Comparison of ENCODE assay signal across 14 cellular contexts in genomic region chr11:112526699-112527410, GRCh38.
A peak's percentile ranks its signal among the peaks of the same experiment; 100 is the strongest.
DNase-seq lines count a peak whose midpoint lies in the region; ATAC-seq lines count a peak whose summit lies in the region.
"Had no signal": no experiment of that assay in that cellular context is flagged by ENCODE, and none has a peak within 500 bp of the region (broad histone marks: within the 10 kb centered on the region; RNA-seq: fewer than 3 reads in every experiment).

No MANE protein-coding gene starts in this region.

- peak; percentile 55 for DNase-seq in activated naive CD4-positive, alpha-beta T cell treated with anti-CD3 and anti-CD28 coated beads for 36 hours
- DNase-seq in activated naive CD4-positive, alpha-beta T cell (lab: John Stamatoyannopoulos, UW): no peak
- DNase-seq in SK-N-MC (ENCODE audit: low read depth, low spot score) (no peak), right cardiac atrium (no peak), medulla oblongata (ENCODE audit: extremely low spot score) (no peak), NCI-H187 (lab: John Stamatoyannopoulos, UW) (no peak), putamen (ENCODE audit: low spot score) (no peak)
- DNase-seq in stimulated activated CD4-positive, alpha-beta T cell treated with anti-CD3 and anti-CD28 coated beads, TNF-alpha, amount 100 ng/mL, for 24 hours (ENCODE audit: low read depth in 3 of 3): peak in 2 of 3 experiments; percentile 4 to 18
- DNase-seq: DMS79 treated with DMSO at 0.1 percent for 48 hours; dorsolateral prefrontal cortex; gastrocnemius medialis; kidney glomerular epithelial cell; stimulated activated naive B cell treated with anti-CD40 and anti-IgM and Interleukin-4, amounts not matched to agents 10 μg/mL and 1 μg/mL and 100 μg/mL, for 72 hours had no signal

- H3K4me1 ChIP-seq in right cardiac atrium (ENCODE audit: control insufficient read depth, insufficient read depth, low read length): peaks cover 23% of the 10 kb centered on the region

- H3K9ac ChIP-seq in SK-N-MC (ENCODE audit: insufficient read length): no peak overlapping the region

- no peaks in the 10 kb centered on the region for H3K36me3 ChIP-seq in SK-N-MC (ENCODE audit: insufficient read depth, low read length)
- H3K36me3 ChIP-seq: gastrocnemius medialis, neutrophil had no signal

- no peak overlapping the region for H3K4me3 Mint-ChIP-seq in activated naive CD4-positive, alpha-beta T cell treated with anti-CD3 and anti-CD28 coated beads for 36 hours
- H3K4me3 Mint-ChIP-seq: stimulated activated naive B cell treated with anti-CD40 and anti-IgM and Interleukin-4, amounts not matched to agents 10 μg/mL and 1 μg/mL and 100 μg/mL, for 72 hours had no signal

- peak overlapping the region; percentile 94 for H3K27ac ChIP-seq in SK-N-MC
- H3K27ac ChIP-seq in right cardiac atrium (ENCODE audit: low read length): peak overlapping the region; percentile 70
- H3K27ac ChIP-seq: dorsolateral prefrontal cortex, gastrocnemius medialis, neutrophil had no signal

- H3K27ac Mint-ChIP-seq in activated naive CD4-positive, alpha-beta T cell treated with anti-CD3 and anti-CD28 coated beads for 36 hours: no peak overlapping the region
- H3K27ac Mint-ChIP-seq: stimulated activated naive B cell treated with anti-CD40 and anti-IgM and Interleukin-4, amounts not matched to agents 10 μg/mL and 1 μg/mL and 100 μg/mL, for 72 hours had no signal

- H3K4me3 ChIP-seq in SK-N-MC: no peak overlapping the region; the same call in 1 of the 2 replicates
- no peak overlapping the region for H3K4me3 ChIP-seq in right cardiac atrium (ENCODE audit: low read length)
- H3K4me3 ChIP-seq: dorsolateral prefrontal cortex, gastrocnemius medialis had no signal

- CTCF ChIA-PET in activated naive CD4-positive, alpha-beta T cell treated with anti-CD3 and anti-CD28 coated beads for 36 hours (lab: Charles Lee): interaction anchor here (0.8 to 1.9 kb wide), 2 partner anchors 10 to 28 kb away, joined by 3 to 5 read pairs; no protein-coding TSS in a partner anchor

- ATAC-seq in right cardiac atrium: peak; percentile 25 to 32

- H3K36me3 Mint-ChIP-seq in activated naive CD4-positive, alpha-beta T cell treated with anti-CD3 and anti-CD28 coated beads for 36 hours (ENCODE audit: low read depth): no peaks in the 10 kb centered on the region
- H3K36me3 Mint-ChIP-seq: stimulated activated naive B cell treated with anti-CD40 and anti-IgM and Interleukin-4, amounts not matched to agents 10 μg/mL and 1 μg/mL and 100 μg/mL, for 72 hours had no signal

- H3K4me1 Mint-ChIP-seq in activated naive CD4-positive, alpha-beta T cell treated with anti-CD3 and anti-CD28 coated beads for 36 hours (ENCODE audit: low read depth): no peaks in the 10 kb centered on the region
- H3K4me1 Mint-ChIP-seq: stimulated activated naive B cell treated with anti-CD40 and anti-IgM and Interleukin-4, amounts not matched to agents 10 μg/mL and 1 μg/mL and 100 μg/mL, for 72 hours had no signal

- peaks cover 4% of the 10 kb centered on the region for H3K27me3 Mint-ChIP-seq in activated naive CD4-positive, alpha-beta T cell treated with anti-CD3 and anti-CD28 coated beads for 36 hours (ENCODE audit: low read depth)

- no peaks in the 10 kb centered on the region for H3K27me3 ChIP-seq in right cardiac atrium (ENCODE audit: control insufficient read depth, insufficient read depth)
- H3K27me3 ChIP-seq: dorsolateral prefrontal cortex, gastrocnemius medialis, neutrophil had no signal

- 51% methylated on average over 2 of the region's 2 CpGs for WGBS in right cardiac atrium

- H3K9me3 ChIP-seq in SK-N-MC (ENCODE audit: low read depth, low read length) (no peaks in the 10 kb centered on the region), right cardiac atrium (ENCODE audit: control insufficient read depth, low read length) (no peaks in the 10 kb centered on the region)
- H3K9me3 ChIP-seq: gastrocnemius medialis, neutrophil had no signal

- no peaks in the 10 kb centered on the region for H3K9me3 Mint-ChIP-seq in activated naive CD4-positive, alpha-beta T cell treated with anti-CD3 and anti-CD28 coated beads for 36 hours
- H3K9me3 Mint-ChIP-seq: stimulated activated naive B cell treated with anti-CD40 and anti-IgM and Interleukin-4, amounts not matched to agents 10 μg/mL and 1 μg/mL and 100 μg/mL, for 72 hours had no signal

- intact Hi-C loops in activated naive CD4-positive, alpha-beta T cell treated with anti-CD3 and anti-CD28 coated beads for 36 hours (cut with micrococcal nuclease): no loop called here
- intact Hi-C loops in right cardiac atrium (cut with DNase I): no loop called here

Comparison
In these comparisons a context has a peak if more than half of its experiments do, and no peak if none do; other contexts are left out.
1. DNase-seq: peak in activated naive CD4-positive, alpha-beta T cell treated with anti-CD3 and anti-CD28 coated beads for 36 hours (single experiment) and stimulated activated CD4-positive, alpha-beta T cell treated with anti-CD3 and anti-CD28 coated beads, TNF-alpha, amount 100 ng/mL, for 24 hours (2 of 3); none in activated naive CD4-positive, alpha-beta T cell (0 of 4), SK-N-MC (single experiment), right cardiac atrium (0 of 3), medulla oblongata (single experiment), NCI-H187 (0 of 2) and putamen (single experiment).